Comparison of ENCODE assay signal across 8 cellular contexts in the genomic region with DNA sequence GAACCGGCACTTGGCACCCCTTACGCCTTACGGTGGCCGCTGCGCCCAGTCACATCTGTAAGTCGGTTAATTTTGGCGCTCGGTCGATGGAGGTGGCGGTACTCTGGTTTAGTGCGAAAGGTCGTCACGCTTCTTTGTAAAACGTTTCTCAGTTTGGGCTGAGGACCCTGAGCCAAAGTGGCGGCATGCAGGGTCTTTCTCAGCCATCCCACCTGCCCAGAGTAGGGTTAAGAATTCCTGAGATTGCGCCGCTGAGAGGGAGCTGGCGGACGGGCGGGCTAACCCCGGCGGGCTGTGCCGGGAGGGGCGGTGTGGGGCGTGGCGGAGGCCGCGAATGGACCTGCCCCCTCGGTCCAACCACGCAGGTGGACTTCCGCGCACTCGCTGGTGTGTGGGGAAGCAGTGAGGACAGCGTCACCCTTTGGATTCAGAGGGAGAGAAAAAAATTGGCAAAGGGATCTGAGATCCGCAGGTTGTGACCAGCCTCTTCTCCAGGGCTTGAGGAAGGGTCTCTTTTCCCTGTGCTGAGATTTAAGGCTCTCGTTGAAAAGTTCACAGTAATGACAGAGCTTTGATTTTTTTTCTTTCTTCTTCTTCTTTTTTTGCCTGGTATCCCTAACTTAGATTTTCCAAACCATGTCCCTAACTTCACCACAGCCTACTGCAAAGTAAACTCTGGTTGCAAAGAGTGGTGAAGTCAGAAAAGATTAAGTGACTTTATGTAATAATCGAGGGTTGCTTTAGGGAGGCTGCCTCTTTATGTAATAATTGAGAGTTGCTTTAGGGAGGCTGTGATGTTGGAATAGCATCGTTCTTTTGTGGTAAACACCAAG. TPM values are rescaled to one million over a fixed set of nuclear protein-coding genes. Genes with fewer than 3 reads are reported as not detected.
A peak's percentile ranks its signal among the peaks of the same experiment; 100 is the strongest.
DNase-seq lines count a peak whose midpoint lies in the region; ATAC-seq and TF ChIP-seq lines count a peak whose summit lies in the region.

No MANE protein-coding gene starts in this region.

- H3K9me3 ChIP-seq in duodenal mucosa (ENCODE audit: control insufficient read depth in 1 of 2, low read length in 2 of 2) = no peaks in the 10 kb centered on the region

- peak overlapping the region; percentile 98 for H3K4me3 Mint-ChIP-seq in activated CD4-positive, alpha-beta T cell treated with anti-CD3 and anti-CD28 coated beads, Interleukin-2, amount 10 ng/mL, durations not matched to agents 24 days and 14 days

- no peaks in the 10 kb centered on the region for H3K27me3 Mint-ChIP-seq in activated CD4-positive, alpha-beta T cell treated with anti-CD3 and anti-CD28 coated beads, Interleukin-2, amount 10 ng/mL, durations not matched to agents 24 days and 14 days

- intact Hi-C loops in activated CD4-positive, alpha-beta T cell treated with anti-CD3 and anti-CD28 coated beads, Interleukin-2, amount 10 ng/mL, durations not matched to agents 24 days and 14 days (cut with micrococcal nuclease) = loop anchor here (1.0 to 2.0 kb wide), 7 partner anchors 13 to 330 kb away; partner anchors contain the start of genes GEMIN2, PNN and SEC23A
- intact Hi-C loops in lower leg skin (cut with DNase I; ENCODE audit: low total_unique reads) = loop anchor here (10.0 kb wide), 1 partner anchor 328 kb away; the partner anchor contains the start of gene SEC23A

- peak overlapping the region; percentile 77 to 88 for H3K9ac ChIP-seq in duodenal mucosa (ENCODE audit: low read depth in 1 of 2, low read length in 2 of 2)

- H3K36me3 ChIP-seq in duodenal mucosa (ENCODE audit: control insufficient read depth in 1 of 2, insufficient read depth in 2 of 2, low read length in 2 of 2) = no peaks in the 10 kb centered on the region

- TF ChIP-seq CTCF in lower leg skin (IDR thresholded peaks at IDR 0.05) = peak in 1 of 3 donors; percentile 10

- H3K27ac Mint-ChIP-seq in activated CD4-positive, alpha-beta T cell treated with anti-CD3 and anti-CD28 coated beads, Interleukin-2, amount 10 ng/mL, durations not matched to agents 24 days and 14 days = peak overlapping the region; percentile 94

- TF ChIP-seq POLR2A in lower leg skin (IDR thresholded peaks at IDR 0.05) = no peak

- H3K27ac ChIP-seq in duodenal mucosa (ENCODE audit: low read depth, low read length) = peak overlapping the region; percentile 100

- H3K4me1 ChIP-seq in duodenal mucosa (ENCODE audit: control insufficient read depth in 1 of 2, insufficient read depth in 2 of 2, low read length in 2 of 2) = peaks cover 25 to 31% of the 10 kb centered on the region in 2 donors

- H3K27me3 ChIP-seq in duodenal mucosa (ENCODE audit: control insufficient read depth in 1 of 2, insufficient read depth in 2 of 2, low read length in 2 of 2) = no peaks in the 10 kb centered on the region

- DNase-seq in CD1c-positive myeloid dendritic cell (ENCODE audit: extremely low spot score) (peak; percentile 91), GM19238 (ENCODE audit: insufficient read length, low spot score) (peak; percentile 47), NCI-H345 (lab: John Stamatoyannopoulos, UW) (peak; percentile 93), lower leg skin (ENCODE audit: low spot score in 2 of 2) (peak; percentile 81 to 97)
- DNase-seq in activated CD4-positive, alpha-beta T cell treated with anti-CD3 and anti-CD28 coated beads, Interleukin-2, amount 10 ng/mL, durations not matched to agents 24 days and 14 days = peak; percentile 94
- DNase-seq in stimulated activated CD4-positive, alpha-beta T cell treated with anti-CD3 and anti-CD28 coated beads, Interleukin-4, amount 100 ng/mL, for 48 hours (ENCODE audit: low read depth in 2 of 2) = peak; percentile 60 to 61

- 0% methylated on average over 25 to 30 of the region's 38 CpGs for WGBS in lower leg skin, 2 donors

- ATAC-seq in HG03378 (IDR thresholded peaks at IDR 0.05; ENCODE audit: unreplicated experiment) = peak; percentile 63

- H3K4me3 ChIP-seq in duodenal mucosa (ENCODE audit: low read depth in 1 of 2, low read length in 2 of 2) (peak overlapping the region; percentile 79 to 87), lower leg skin (ENCODE audit: low read depth, poor library complexity, severe bottlenecking) (peak overlapping the region; percentile 28)

- H3K36me3 Mint-ChIP-seq in activated CD4-positive, alpha-beta T cell treated with anti-CD3 and anti-CD28 coated beads, Interleukin-2, amount 10 ng/mL, durations not matched to agents 24 days and 14 days (ENCODE audit: low read depth) = peaks cover 2% of the 10 kb centered on the region

- peaks cover 32% of the 10 kb centered on the region for H3K4me1 Mint-ChIP-seq in activated CD4-positive, alpha-beta T cell treated with anti-CD3 and anti-CD28 coated beads, Interleukin-2, amount 10 ng/mL, durations not matched to agents 24 days and 14 days

- no peaks in the 10 kb centered on the region for H3K9me3 Mint-ChIP-seq in activated CD4-positive, alpha-beta T cell treated with anti-CD3 and anti-CD28 coated beads, Interleukin-2, amount 10 ng/mL, durations not matched to agents 24 days and 14 days

RNA-seq across cellular contexts. Expression of gene FBXO33, which starts 0.6 kb away (rescaled TPM):
- 17.9 and 18.9 TPM in 2 replicates for total RNA-seq in activated CD4-positive, alpha-beta T cell treated with anti-CD3 and anti-CD28 coated beads, Interleukin-2, amount 10 ng/mL, durations not matched to agents 24 days and 14 days
- total RNA-seq in lower leg skin = 10 to 100 TPM; 12.3 to 15.8 (median 13.1) TPM

Comparison
In these comparisons a context has a peak if more than half of its experiments do, and no peak if none do; other contexts are left out.
1. Peak in every context shown above with its lines: DNase-seq, ATAC-seq, H3K4me3 ChIP-seq and H3K27ac ChIP-seq.